ENCODE assay signal across 21 cellular contexts in the genomic region with DNA sequence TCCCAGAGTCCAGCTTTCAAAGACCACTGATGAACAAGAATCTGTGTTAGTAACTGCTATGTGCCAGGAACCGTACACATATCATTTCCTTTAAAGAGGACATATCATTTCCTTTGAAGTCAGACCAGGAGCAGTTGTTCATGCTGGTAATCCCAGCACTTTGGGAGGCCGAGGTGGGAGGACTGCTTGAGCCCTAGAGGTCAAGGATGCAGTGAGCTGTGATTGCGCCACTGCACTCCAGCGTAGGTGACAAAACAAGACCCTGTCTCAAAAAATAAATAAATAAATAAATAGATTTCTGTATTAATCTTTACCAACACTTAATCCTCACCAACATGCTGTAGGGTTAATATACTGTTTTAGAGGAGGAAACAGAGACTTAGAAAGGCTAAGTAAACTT.
"Had no signal": no experiment of that assay in that cellular context is flagged by ENCODE, and none has a peak within 500 bp of the region (broad histone marks: within the 10 kb centered on the region; RNA-seq: fewer than 3 reads in every experiment).

No MANE protein-coding gene starts in this region.

- ATAC-seq: effector memory CD8-positive, alpha-beta T cell; gastrocnemius medialis; heart right ventricle; left lung; lower lobe of right lung; natural killer cell; right cardiac atrium; stimulated activated naive CD8-positive, alpha-beta T cell treated with anti-CD3 and anti-CD28 coated beads, Interleukin-15, Interleukin-2, amounts not matched to agents 100 U/mL and 50 U/mL, for 24 hours had no signal

- H3K9me3 Mint-ChIP-seq: dendritic cell treated with granulocyte-macrophage colony-stimulating factor and Interleukin-4, amounts not matched to agents 40 ng/mL and 50 ng/mL, for 4 days; mesothelial cell of epicardium; natural killer cell; neural crest cell had no signal

- H3K4me1 Mint-ChIP-seq: natural killer cell had no signal

- H3K4me3 ChIP-seq: esophagus muscularis mucosa, gastrocnemius medialis, heart right ventricle, left lung, lower lobe of right lung, ovary, smooth muscle cell, tibial artery had no signal

- H3K27me3 ChIP-seq: esophagus muscularis mucosa, gastrocnemius medialis, heart right ventricle, left lung, ovary, tibial artery had no signal

- H3K4me2 ChIP-seq: smooth muscle cell had no signal

- H3K27ac ChIP-seq: epithelial cell of prostate, esophagus muscularis mucosa, gastrocnemius medialis, heart right ventricle, left lung, lower lobe of right lung, ovary, tibial artery had no signal

- H3K9me3 ChIP-seq: esophagus muscularis mucosa, gastrocnemius medialis, left lung, lower lobe of right lung, ovary, tibial artery had no signal

- H3K27ac Mint-ChIP-seq: dendritic cell treated with granulocyte-macrophage colony-stimulating factor and Interleukin-4, amounts not matched to agents 40 ng/mL and 50 ng/mL, for 4 days; effector memory CD8-positive, alpha-beta T cell; memory B cell; mesothelial cell of epicardium; natural killer cell had no signal

- H3K36me3 Mint-ChIP-seq: mesothelial cell of epicardium, natural killer cell had no signal

- DNase-seq: effector memory CD8-positive, alpha-beta T cell; gastrocnemius medialis; heart right ventricle; hypothalamus; islet precursor cell; left lung; lower lobe of right lung; natural killer cell; nucleus accumbens; ovary; right cardiac atrium; stimulated activated CD4-positive, alpha-beta T cell treated with anti-CD3 and anti-CD28 coated beads, Interleukin-2, amount 100 ng/mL, for 48 hours; stimulated activated naive CD8-positive, alpha-beta T cell treated with anti-CD3 and anti-CD28 coated beads, Interleukin-15, Interleukin-2, amounts not matched to agents 100 U/mL and 50 U/mL, for 24 hours had no signal

- H3K27me3 Mint-ChIP-seq: memory B cell had no signal

- H3K4me3 Mint-ChIP-seq: dendritic cell treated with granulocyte-macrophage colony-stimulating factor and Interleukin-4, amounts not matched to agents 40 ng/mL and 50 ng/mL, for 4 days; effector memory CD8-positive, alpha-beta T cell; memory B cell; mesothelial cell of epicardium; natural killer cell; neural crest cell had no signal

- H3K36me3 ChIP-seq: esophagus muscularis mucosa, gastrocnemius medialis, heart right ventricle, left lung, lower lobe of right lung, ovary, tibial artery had no signal
